ENCODE assay signal across 1 cellular context in the genomic region with DNA sequence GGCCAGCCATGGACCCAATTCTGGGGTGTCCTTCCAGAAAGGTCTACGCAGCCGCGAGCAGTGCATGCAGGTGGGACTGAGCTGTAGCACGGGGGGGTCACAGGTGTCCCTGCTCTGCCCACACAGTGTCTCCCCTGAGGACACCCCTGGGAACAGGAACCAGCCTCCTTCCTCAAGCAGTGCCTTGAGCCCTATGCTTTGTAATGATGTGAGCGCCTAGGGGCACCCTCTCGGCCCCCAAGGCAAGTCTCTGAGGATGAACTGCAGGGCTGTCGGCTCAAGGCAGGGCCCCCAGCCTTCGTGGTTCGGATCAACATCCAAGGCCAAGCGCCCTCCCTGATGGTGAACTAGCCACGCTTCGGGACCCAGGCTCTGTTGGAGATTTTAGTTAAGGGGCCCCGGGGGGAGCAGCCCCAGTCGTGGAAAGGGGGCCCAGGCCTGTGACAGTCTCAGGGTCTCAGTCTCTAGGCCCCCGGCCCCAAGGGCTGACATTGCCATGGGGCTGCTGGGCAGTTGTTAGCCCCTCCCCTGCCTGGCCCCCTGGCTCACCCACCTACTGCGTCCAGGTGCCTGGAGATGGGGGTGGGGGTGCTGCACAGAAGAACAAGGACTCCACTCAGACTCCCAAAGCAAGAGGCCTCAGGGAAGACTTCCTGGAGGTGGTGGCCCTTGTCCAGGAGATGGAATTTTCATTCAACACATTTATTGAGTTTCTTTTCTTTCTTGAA.
TF ChIP-seq lines count a peak whose summit lies in the region.

No MANE protein-coding gene starts in this region.

TF ChIP-seq in K562, 482 proteins besides CTCF, POLR2A, EP300 and RAD21:
- TF ChIP-seq, protein P1, sequence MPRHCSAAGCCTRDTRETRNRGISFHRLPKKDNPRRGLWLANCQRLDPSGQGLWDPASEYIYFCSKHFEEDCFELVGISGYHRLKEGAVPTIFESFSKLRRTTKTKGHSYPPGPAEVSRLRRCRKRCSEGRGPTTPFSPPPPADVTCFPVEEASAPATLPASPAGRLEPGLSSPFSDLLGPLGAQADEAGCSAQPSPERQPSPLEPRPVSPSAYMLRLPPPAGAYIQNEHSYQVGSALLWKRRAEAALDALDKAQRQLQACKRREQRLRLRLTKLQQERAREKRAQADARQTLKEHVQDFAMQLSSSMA (CRISPR knock-in tag; IDR thresholded peaks at IDR 0.05) = no peak
- TF ChIP-seq POLR2AphosphoS5 (IDR thresholded peaks at IDR 0.05; ENCODE audit: control insufficient read depth, insufficient read depth, low read depth, low read length) (0 out of 2 replicates have a peak, but pooled peaks have one; percentile 3), POU5F1 (IDR thresholded peaks at IDR 0.05; ENCODE audit: borderline replicate concordance, low read depth, low read length, partially characterized antibody) (no peak), POLR3G (IDR thresholded peaks at IDR 0.05; ENCODE audit: extremely low read depth, insufficient read length, insufficient replicate concordance) (no peak), GABPB2 (CRISPR knock-in tag; conservative IDR thresholded peaks at IDR 0.05) (no peak), ZFP36 (IDR thresholded peaks at IDR 0.05; ENCODE audit: low read depth, low read length, partially characterized antibody) (peak; percentile 80), PTBP1 (IDR thresholded peaks at IDR 0.05; ENCODE audit: low read depth, low read length) (no peak), ADNP (tag; IDR thresholded peaks at IDR 0.05) (no peak), NR3C1 (CRISPR knock-in tag; IDR thresholded peaks at IDR 0.05) (no peak), POLR2G (IDR thresholded peaks at IDR 0.05; ENCODE audit: low read depth, low read length) (peak; percentile 57; the same call in 1 of the 2 replicates), MAFG (tag; conservative IDR thresholded peaks at IDR 0.05) (no peak), IRF2 (CRISPR knock-in tag; IDR thresholded peaks at IDR 0.05) (no peak), PHF20 (IDR thresholded peaks at IDR 0.05; ENCODE audit: partially characterized antibody) (no peak), ZNF436 (CRISPR knock-in tag; IDR thresholded peaks at IDR 0.05) (peak; percentile 71; the same call in 1 of the 2 replicates)
- TF ChIP-seq, protein P2, sequence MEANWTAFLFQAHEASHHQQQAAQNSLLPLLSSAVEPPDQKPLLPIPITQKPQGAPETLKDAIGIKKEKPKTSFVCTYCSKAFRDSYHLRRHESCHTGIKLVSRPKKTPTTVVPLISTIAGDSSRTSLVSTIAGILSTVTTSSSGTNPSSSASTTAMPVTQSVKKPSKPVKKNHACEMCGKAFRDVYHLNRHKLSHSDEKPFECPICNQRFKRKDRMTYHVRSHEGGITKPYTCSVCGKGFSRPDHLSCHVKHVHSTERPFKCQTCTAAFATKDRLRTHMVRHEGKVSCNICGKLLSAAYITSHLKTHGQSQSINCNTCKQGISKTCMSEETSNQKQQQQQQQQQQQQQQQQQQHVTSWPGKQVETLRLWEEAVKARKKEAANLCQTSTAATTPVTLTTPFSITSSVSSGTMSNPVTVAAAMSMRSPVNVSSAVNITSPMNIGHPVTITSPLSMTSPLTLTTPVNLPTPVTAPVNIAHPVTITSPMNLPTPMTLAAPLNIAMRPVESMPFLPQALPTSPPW (CRISPR knock-in tag; IDR thresholded peaks at IDR 0.05) = no peak
- TF ChIP-seq, protein P3, sequence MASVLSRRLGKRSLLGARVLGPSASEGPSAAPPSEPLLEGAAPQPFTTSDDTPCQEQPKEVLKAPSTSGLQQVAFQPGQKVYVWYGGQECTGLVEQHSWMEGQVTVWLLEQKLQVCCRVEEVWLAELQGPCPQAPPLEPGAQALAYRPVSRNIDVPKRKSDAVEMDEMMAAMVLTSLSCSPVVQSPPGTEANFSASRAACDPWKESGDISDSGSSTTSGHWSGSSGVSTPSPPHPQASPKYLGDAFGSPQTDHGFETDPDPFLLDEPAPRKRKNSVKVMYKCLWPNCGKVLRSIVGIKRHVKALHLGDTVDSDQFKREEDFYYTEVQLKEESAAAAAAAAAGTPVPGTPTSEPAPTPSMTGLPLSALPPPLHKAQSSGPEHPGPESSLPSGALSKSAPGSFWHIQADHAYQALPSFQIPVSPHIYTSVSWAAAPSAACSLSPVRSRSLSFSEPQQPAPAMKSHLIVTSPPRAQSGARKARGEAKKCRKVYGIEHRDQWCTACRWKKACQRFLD (CRISPR knock-in tag; IDR thresholded peaks at IDR 0.05) = no peak
